ENCODE assay signal across 8 cellular contexts in the genomic region with DNA sequence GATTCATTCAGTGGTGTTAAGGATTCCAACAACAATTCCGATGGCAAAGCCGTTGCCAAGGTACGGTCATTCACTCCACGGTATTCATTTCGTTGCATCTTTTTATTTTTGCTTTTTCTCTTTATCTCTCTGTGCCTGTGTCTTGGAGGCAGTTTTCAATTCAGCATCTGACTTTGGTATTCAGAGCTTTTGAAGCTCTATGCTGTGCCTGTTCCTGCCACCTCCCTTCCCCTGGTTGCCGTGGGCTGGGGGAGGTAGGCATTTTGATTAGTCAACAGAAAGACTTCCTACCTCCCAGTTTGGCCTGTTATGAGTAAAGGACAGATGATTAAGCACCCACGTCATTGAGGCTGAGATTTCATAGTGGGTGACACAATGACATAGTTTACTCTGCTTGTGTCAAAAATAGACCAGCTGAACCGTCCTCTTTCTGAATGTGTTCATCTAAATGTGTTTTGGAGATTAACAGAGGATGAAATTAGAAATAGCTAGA.
DNase-seq lines count a peak whose midpoint lies in the region; ATAC-seq and TF ChIP-seq lines count a peak whose summit lies in the region.

No MANE protein-coding gene starts in this region.

- no peaks in the 10 kb centered on the region for H3K27me3 Mint-ChIP-seq in chondrocyte (ENCODE audit: low read depth)

- no peak for TF ChIP-seq CTCF in chondrocyte (IDR thresholded peaks at IDR 0.05)

- peaks cover 82% of the 10 kb centered on the region for H3K4me1 Mint-ChIP-seq in chondrocyte (ENCODE audit: low read depth)

- DNase-seq in activated gamma-delta T cell treated with Interleukin-2 at 50 U/mL for 16 hours (peak; percentile 64), activated gamma-delta T cell (lab: John Stamatoyannopoulos, UW) (no peak), chondrocyte (ENCODE audit: low spot score) (no peak), NCI-H2029 treated with DMSO at 0.1 percent for 48 hours (lab: John Stamatoyannopoulos, UW) (no peak)
- peak; percentile 73 for DNase-seq in activated CD4-positive, CD25-positive, alpha-beta regulatory T cell treated with anti-CD3 and anti-CD28 coated beads, Interleukin-2, amount 50 U/mL, for 16 hours (ENCODE audit: low read depth, low spot score)
- peak; percentile 60 for DNase-seq in stimulated activated CD8-positive, alpha-beta memory T cell treated with anti-CD3 and anti-CD28 coated beads, Interleukin-4, amount 100 ng/mL, for 24 hours (ENCODE audit: low read depth)

- peak overlapping the region; percentile 98 for H3K27ac Mint-ChIP-seq in chondrocyte (ENCODE audit: unreplicated experiment)

- 61 to 77% methylated on average over 5 to 6 of the region's 8 CpGs for WGBS in mesodermal cell (ENCODE audit: insufficient coverage in 2 of 2), 2 experiments

- peak overlapping the region; percentile 51 for H3K4me3 ChIP-seq in mesodermal cell (ENCODE audit: extremely low read depth, insufficient read depth, low read length, poor library complexity, severe bottlenecking)

- H3K36me3 Mint-ChIP-seq in chondrocyte (ENCODE audit: low read depth), result peaks cover 49% of the 10 kb centered on the region

- no peaks in the 10 kb centered on the region for H3K9me3 ChIP-seq in mesodermal cell (ENCODE audit: control insufficient read depth, low read length)

- H3K4me3 Mint-ChIP-seq in chondrocyte (ENCODE audit: unreplicated experiment), result peak overlapping the region; percentile 89

- H3K4me1 ChIP-seq in mesodermal cell (ENCODE audit: control insufficient read depth, insufficient read depth, low read length, poor library complexity, severe bottlenecking), result peaks cover 32% of the 10 kb centered on the region

- H3K36me3 ChIP-seq in mesodermal cell (ENCODE audit: control insufficient read depth, insufficient read depth, low read length), result peaks cover 45% of the 10 kb centered on the region

- ATAC-seq in HG03354 (IDR thresholded peaks at IDR 0.05; ENCODE audit: poor library complexity, severe bottlenecking, unreplicated experiment), result peak; percentile 51

- peaks cover 3% of the 10 kb centered on the region for H3K9me3 Mint-ChIP-seq in chondrocyte (ENCODE audit: low read depth)

- H3K27ac ChIP-seq in mesodermal cell (ENCODE audit: low read depth, low read length, severe bottlenecking), result peak overlapping the region; percentile 77

Comparison
In these comparisons a context has a peak if more than half of its experiments do, and no peak if none do; other contexts are left out.
1. DNase-seq: peak in activated gamma-delta T cell treated with Interleukin-2 at 50 U/mL for 16 hours (single experiment), activated CD4-positive, CD25-positive, alpha-beta regulatory T cell treated with anti-CD3 and anti-CD28 coated beads, Interleukin-2, amount 50 U/mL, for 16 hours (single experiment) and stimulated activated CD8-positive, alpha-beta memory T cell treated with anti-CD3 and anti-CD28 coated beads, Interleukin-4, amount 100 ng/mL, for 24 hours (single experiment); none in activated gamma-delta T cell (single experiment), chondrocyte (single experiment) and NCI-H2029 treated with DMSO at 0.1 percent for 48 hours (single experiment).